In genomic region chr1:54715493-54716298, GRCh38 we compare ENCODE assay signal across 1 cellular context.
TF ChIP-seq lines count a peak whose summit lies in the region.

TSS of gene TTC4 (plus strand) at chr1:54715861. CDS start at chr1:54715909, 48 bp downstream.

TF ChIP-seq in GM12878, 131 proteins besides CTCF, POLR2A, EP300 and RAD21 (continued from another document and continues in another):
- TF ChIP-seq USF1 (IDR thresholded peaks at IDR 0.05; ENCODE audit: borderline replicate concordance, extremely low read length, insufficient read depth, low read depth, low read length) (peak; percentile 5), IKZF2 (IDR thresholded peaks at IDR 0.05) (peak in 1 of 2 experiments; percentile 32; a peak in 3 of 4 replicates), ZNF274 (IDR thresholded peaks at IDR 0.05; ENCODE audit: insufficient read depth, insufficient read length) (no peak), HSF1 (IDR thresholded peaks at IDR 0.05; ENCODE audit: low read depth, low read length) (no peak), KAT2A (conservative IDR thresholded peaks at IDR 0.05; ENCODE audit: control insufficient read depth, low read depth, low read length) (no peak), YBX1 (IDR thresholded peaks at IDR 0.05) (no peak), EZH2 (IDR thresholded peaks at IDR 0.05; ENCODE audit: borderline replicate concordance, control insufficient read depth, low read depth, low read length) (no peak), MAX (IDR thresholded peaks at IDR 0.05; ENCODE audit: low read depth, low read length) (peak; percentile 75), EGR1 (IDR thresholded peaks at IDR 0.05; ENCODE audit: borderline replicate concordance in 1 of 2, low read depth in 2 of 2, low read length in 2 of 2) (peak; percentile 59 to 61; a peak in 2 of 3 replicates), MXI1 (IDR thresholded peaks at IDR 0.05; ENCODE audit: low read depth, low read length) (peak; percentile 90), GATAD2B (conservative IDR thresholded peaks at IDR 0.05; ENCODE audit: low read depth) (peak; percentile 76), NBN (IDR thresholded peaks at IDR 0.05) (peak; percentile 75), BMI1 (IDR thresholded peaks at IDR 0.05; ENCODE audit: borderline replicate concordance) (no peak), STAT1 (conservative IDR thresholded peaks at IDR 0.05) (0 out of 2 replicates have a peak, but pooled peaks have one; percentile 82), TBL1XR1 (IDR thresholded peaks at IDR 0.05; ENCODE audit: low read depth, low read length) (no peak), CHD4 (IDR thresholded peaks at IDR 0.05) (no peak), CBX5 (IDR thresholded peaks at IDR 0.05; ENCODE audit: low read depth) (no peak), RELB (IDR thresholded peaks at IDR 0.05; ENCODE audit: low read depth) (peak; percentile 90), ELK1 (IDR thresholded peaks at IDR 0.05; ENCODE audit: low read depth, low read length) (peak; percentile 81), SREBF1 (IDR thresholded peaks at IDR 0.05; ENCODE audit: low read length) (no peak), SIN3A (IDR thresholded peaks at IDR 0.05; ENCODE audit: low read depth, low read length) (peak; percentile 56; the same call in 1 of the 2 replicates), CEBPB (IDR thresholded peaks at IDR 0.05; ENCODE audit: borderline replicate concordance in 1 of 2, low read depth in 2 of 2, low read length in 2 of 2) (no peak), CBX3 (IDR thresholded peaks at IDR 0.05; ENCODE audit: borderline replicate concordance, low read depth) (no peak), POLR2AphosphoS5 (IDR thresholded peaks at IDR 0.05; ENCODE audit: low read length) (peak; percentile 96), E2F4 (IDR thresholded peaks at IDR 0.05; ENCODE audit: low read depth, low read length) (no peak), CBFB (IDR thresholded peaks at IDR 0.05; ENCODE audit: low read depth) (no peak), NR2F1 (conservative IDR thresholded peaks at IDR 0.05) (0 out of 2 replicates have a peak, but pooled peaks have one; percentile 27), RFX5 (IDR thresholded peaks at IDR 0.05; ENCODE audit: low read depth, low read length) (peak; percentile 8; the same call in 1 of the 2 replicates), HCFC1 (IDR thresholded peaks at IDR 0.05; ENCODE audit: low read length) (peak; percentile 85), PKNOX1 (IDR thresholded peaks at IDR 0.05) (no peak), MLLT1 (IDR thresholded peaks at IDR 0.05) (peak; percentile 24; the same call in 1 of the 2 replicates), HDAC6 (IDR thresholded peaks at IDR 0.05; ENCODE audit: unreplicated experiment) (peak; percentile 46), RAD51 (IDR thresholded peaks at IDR 0.05) (peak; percentile 21; the same call in 1 of the 2 replicates), PAX5 (IDR thresholded peaks at IDR 0.05; ENCODE audit: borderline replicate concordance, low read depth, low read length) (peak; percentile 9; the same call in 1 of the 2 replicates), SMC3 (IDR thresholded peaks at IDR 0.05; ENCODE audit: borderline replicate concordance, low read length) (no peak), CEBPZ (IDR thresholded peaks at IDR 0.05; ENCODE audit: low read depth, low read length) (no peak), IKZF1 (conservative IDR thresholded peaks at IDR 0.05) (peak; percentile 88), ZNF207 (IDR thresholded peaks at IDR 0.05; ENCODE audit: borderline replicate concordance) (peak; percentile 93), REST (IDR thresholded peaks at IDR 0.05; ENCODE audit: low read depth, low read length) (0 out of 2 replicates have a peak, but pooled peaks have one; percentile 44), BCL11A (IDR thresholded peaks at IDR 0.05; ENCODE audit: low read depth, low read length) (no peak), FOXM1 (IDR thresholded peaks at IDR 0.05; ENCODE audit: low read depth, low read length) (no peak), BACH1 (IDR thresholded peaks at IDR 0.05; ENCODE audit: borderline replicate concordance) (peak; percentile 53; the same call in 1 of the 2 replicates), USF2 (IDR thresholded peaks at IDR 0.05; ENCODE audit: borderline replicate concordance, low read depth, low read length) (no peak)
